ENCODE assay signal across 8 cellular contexts in the genomic region with DNA sequence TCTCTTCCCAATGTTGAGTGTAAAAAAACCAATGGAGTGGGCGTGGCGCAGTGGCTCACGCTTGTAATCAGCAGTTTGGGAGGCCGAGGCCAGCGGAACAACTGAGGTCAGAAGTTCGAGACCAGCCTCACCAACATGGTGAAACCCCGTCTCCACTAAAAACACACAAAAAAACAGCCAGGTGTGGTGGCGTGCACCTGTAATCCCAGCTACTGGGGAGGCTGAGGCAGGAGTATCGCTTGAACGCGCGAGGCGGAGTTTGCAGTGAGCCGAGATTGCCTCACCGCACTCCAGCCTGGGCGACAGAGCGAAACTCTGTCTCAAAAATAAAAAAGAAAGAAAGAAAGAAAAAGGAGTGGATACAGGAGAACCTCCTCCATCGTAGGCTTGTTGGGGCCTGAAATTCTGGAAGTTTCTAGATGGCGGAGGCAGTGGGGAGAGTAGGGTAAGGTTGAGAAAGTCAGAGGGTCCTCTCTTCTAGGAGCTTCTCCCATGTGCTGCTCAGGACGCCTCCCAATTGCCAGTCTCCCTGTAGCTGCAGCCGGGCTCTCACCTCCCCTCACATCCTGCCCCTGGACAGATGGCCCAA. TPM values are rescaled to one million over a fixed set of nuclear protein-coding genes. Genes with fewer than 3 reads are reported as not detected.
A peak's percentile ranks its signal among the peaks of the same experiment; 100 is the strongest.
DNase-seq lines count a peak whose midpoint lies in the region; FAIRE-seq and TF ChIP-seq lines count a peak whose summit lies in the region.

No MANE protein-coding gene starts in this region.

- no peak for FAIRE-seq in HTR-8/SVneo (lab: Jason Lieb, UNC)

- no peak for DNase-seq in SK-N-MC (ENCODE audit: low read depth, low spot score)
- DNase-seq in esophagus squamous epithelium (lab: John Stamatoyannopoulos, UW), result no peak
- no peak for DNase-seq in HTR-8/SVneo (ENCODE audit: insufficient read length, low spot score)
- no peak for DNase-seq in CD1c-positive myeloid dendritic cell (ENCODE audit: extremely low spot score)
- DNase-seq in GM19240 (ENCODE audit: insufficient read length, low spot score), result no peak
- DNase-seq in NCI-H2196 (lab: John Stamatoyannopoulos, UW; ENCODE audit: unreplicated experiment), result no peak

- H3K4me3 ChIP-seq in GM08714 (ENCODE audit: low read length) (peak overlapping the region; percentile 9; the same call in 1 of the 2 replicates), SK-N-MC (peak overlapping the region; percentile 98), esophagus squamous epithelium (peak overlapping the region; percentile 82 to 96 (median 92)), rectal smooth muscle tissue (ENCODE audit: low read length) (peak overlapping the region; percentile 52)

- 74 to 90% methylated on average over 15 to 21 of the region's 21 CpGs for WGBS in esophagus squamous epithelium, 2 donors

- H3K27ac ChIP-seq in SK-N-MC (peak overlapping the region; percentile 82), esophagus squamous epithelium (peak overlapping the region; percentile 49 to 98 (median 96)), rectal smooth muscle tissue (ENCODE audit: low read depth, low read length) (peak overlapping the region; percentile 85)

- TF ChIP-seq CTCF in esophagus squamous epithelium (IDR thresholded peaks at IDR 0.05), result no peak

- H3K4me1 ChIP-seq in esophagus squamous epithelium (peaks cover 16 to 48% (median 17%) of the 10 kb centered on the region in 3 donors), rectal smooth muscle tissue (ENCODE audit: control insufficient read depth, insufficient read depth, low read length) (peaks cover 5% of the 10 kb centered on the region)

- TF ChIP-seq POLR2A in esophagus squamous epithelium (IDR thresholded peaks at IDR 0.05), result no peak

- H3K9me3 ChIP-seq in SK-N-MC (ENCODE audit: low read depth, low read length) (no peaks in the 10 kb centered on the region), esophagus squamous epithelium (no peaks in the 10 kb centered on the region)

- H3K27me3 ChIP-seq in esophagus squamous epithelium (no peaks in the 10 kb centered on the region), rectal smooth muscle tissue (ENCODE audit: control insufficient read depth, insufficient read depth, low read length) (no peaks in the 10 kb centered on the region)

- H3K36me3 ChIP-seq in SK-N-MC (ENCODE audit: insufficient read depth, low read length), result peaks cover 8% of the 10 kb centered on the region; the same call in 1 of the 2 replicates
- H3K36me3 ChIP-seq in esophagus squamous epithelium, result peaks cover 9 to 25% (median 15%) of the 10 kb centered on the region in 3 donors
- H3K36me3 ChIP-seq in rectal smooth muscle tissue (ENCODE audit: control insufficient read depth, insufficient read depth, low read length), result peaks cover 4% of the 10 kb centered on the region

- H3K9ac ChIP-seq in SK-N-MC (ENCODE audit: insufficient read length) (peak overlapping the region; percentile 95), rectal smooth muscle tissue (ENCODE audit: low read length) (peak overlapping the region; percentile 49)

- intact Hi-C loops in esophagus squamous epithelium (cut with DNase I), result no loop called here

RNA-seq across cellular contexts. Expression of a gene that starts 0.7 kb away (rescaled TPM):
- total RNA-seq in esophagus squamous epithelium, result 1 to 10 TPM; 4.7 to 8.3 (median 7.2) TPM

RNA-seq across cellular contexts. Expression of a gene that starts 12.6 kb away (rescaled TPM):
- total RNA-seq in esophagus squamous epithelium, result 10 to 100 TPM in 2 of 4 donors, 1 to 10 TPM in 2; 5.4 to 15.3 (median 10.2) TPM

RNA-seq across cellular contexts. Expression of a gene that starts 24.2 kb away (rescaled TPM):
- 10 to 100 TPM in 1 of 4 donors, 1 to 10 TPM in 3; 7.2 to 12.4 (median 8.3) TPM for total RNA-seq in esophagus squamous epithelium

RNA-seq across cellular contexts. Expression of a gene that starts 26.6 kb away (rescaled TPM):
- 10 to 100 TPM in 1 of 4 donors, 1 to 10 TPM in 3; 2.7 to 10.9 (median 5.6) TPM for total RNA-seq in esophagus squamous epithelium

RNA-seq across cellular contexts. Expression of a gene that starts 32.5 kb away (rescaled TPM):
- total RNA-seq in esophagus squamous epithelium, result 10 to 100 TPM; 13.6 to 24.5 (median 20.6) TPM

Comparison
In these comparisons a context has a peak if more than half of its experiments do, and no peak if none do; other contexts are left out.
1. H3K4me3 ChIP-seq: peak in every context shown above with its lines; median percentile 98 in SK-N-MC; 92 in esophagus squamous epithelium; 52 in rectal smooth muscle tissue; 9 in GM08714.